1 cellular context compared by ENCODE assay signal in the genomic region with DNA sequence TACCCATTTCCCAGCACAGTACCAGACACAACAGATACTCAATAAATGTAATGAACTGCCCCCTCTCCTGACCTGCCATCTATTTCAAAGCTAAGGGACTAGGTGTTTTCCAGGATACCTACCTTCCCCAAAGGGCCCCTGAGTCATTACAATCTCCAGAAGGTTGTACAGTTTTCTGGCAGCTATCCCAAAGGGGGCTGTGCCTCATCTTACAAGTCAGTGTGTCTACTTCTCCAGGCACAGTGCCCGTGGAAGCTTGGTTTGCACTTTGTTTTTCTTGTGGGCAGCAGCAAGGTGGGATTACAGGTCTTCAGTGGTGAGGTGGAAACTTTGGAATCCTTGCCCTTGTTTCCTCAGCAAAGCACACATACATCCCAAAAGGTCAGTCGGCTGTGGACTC.
TF ChIP-seq lines count a peak whose summit lies in the region.

No MANE protein-coding gene starts in this region.

TF ChIP-seq in GM23338, 12 proteins besides CTCF, POLR2A, EP300 and RAD21 (continued from another document):
- TF ChIP-seq, protein P1, sequence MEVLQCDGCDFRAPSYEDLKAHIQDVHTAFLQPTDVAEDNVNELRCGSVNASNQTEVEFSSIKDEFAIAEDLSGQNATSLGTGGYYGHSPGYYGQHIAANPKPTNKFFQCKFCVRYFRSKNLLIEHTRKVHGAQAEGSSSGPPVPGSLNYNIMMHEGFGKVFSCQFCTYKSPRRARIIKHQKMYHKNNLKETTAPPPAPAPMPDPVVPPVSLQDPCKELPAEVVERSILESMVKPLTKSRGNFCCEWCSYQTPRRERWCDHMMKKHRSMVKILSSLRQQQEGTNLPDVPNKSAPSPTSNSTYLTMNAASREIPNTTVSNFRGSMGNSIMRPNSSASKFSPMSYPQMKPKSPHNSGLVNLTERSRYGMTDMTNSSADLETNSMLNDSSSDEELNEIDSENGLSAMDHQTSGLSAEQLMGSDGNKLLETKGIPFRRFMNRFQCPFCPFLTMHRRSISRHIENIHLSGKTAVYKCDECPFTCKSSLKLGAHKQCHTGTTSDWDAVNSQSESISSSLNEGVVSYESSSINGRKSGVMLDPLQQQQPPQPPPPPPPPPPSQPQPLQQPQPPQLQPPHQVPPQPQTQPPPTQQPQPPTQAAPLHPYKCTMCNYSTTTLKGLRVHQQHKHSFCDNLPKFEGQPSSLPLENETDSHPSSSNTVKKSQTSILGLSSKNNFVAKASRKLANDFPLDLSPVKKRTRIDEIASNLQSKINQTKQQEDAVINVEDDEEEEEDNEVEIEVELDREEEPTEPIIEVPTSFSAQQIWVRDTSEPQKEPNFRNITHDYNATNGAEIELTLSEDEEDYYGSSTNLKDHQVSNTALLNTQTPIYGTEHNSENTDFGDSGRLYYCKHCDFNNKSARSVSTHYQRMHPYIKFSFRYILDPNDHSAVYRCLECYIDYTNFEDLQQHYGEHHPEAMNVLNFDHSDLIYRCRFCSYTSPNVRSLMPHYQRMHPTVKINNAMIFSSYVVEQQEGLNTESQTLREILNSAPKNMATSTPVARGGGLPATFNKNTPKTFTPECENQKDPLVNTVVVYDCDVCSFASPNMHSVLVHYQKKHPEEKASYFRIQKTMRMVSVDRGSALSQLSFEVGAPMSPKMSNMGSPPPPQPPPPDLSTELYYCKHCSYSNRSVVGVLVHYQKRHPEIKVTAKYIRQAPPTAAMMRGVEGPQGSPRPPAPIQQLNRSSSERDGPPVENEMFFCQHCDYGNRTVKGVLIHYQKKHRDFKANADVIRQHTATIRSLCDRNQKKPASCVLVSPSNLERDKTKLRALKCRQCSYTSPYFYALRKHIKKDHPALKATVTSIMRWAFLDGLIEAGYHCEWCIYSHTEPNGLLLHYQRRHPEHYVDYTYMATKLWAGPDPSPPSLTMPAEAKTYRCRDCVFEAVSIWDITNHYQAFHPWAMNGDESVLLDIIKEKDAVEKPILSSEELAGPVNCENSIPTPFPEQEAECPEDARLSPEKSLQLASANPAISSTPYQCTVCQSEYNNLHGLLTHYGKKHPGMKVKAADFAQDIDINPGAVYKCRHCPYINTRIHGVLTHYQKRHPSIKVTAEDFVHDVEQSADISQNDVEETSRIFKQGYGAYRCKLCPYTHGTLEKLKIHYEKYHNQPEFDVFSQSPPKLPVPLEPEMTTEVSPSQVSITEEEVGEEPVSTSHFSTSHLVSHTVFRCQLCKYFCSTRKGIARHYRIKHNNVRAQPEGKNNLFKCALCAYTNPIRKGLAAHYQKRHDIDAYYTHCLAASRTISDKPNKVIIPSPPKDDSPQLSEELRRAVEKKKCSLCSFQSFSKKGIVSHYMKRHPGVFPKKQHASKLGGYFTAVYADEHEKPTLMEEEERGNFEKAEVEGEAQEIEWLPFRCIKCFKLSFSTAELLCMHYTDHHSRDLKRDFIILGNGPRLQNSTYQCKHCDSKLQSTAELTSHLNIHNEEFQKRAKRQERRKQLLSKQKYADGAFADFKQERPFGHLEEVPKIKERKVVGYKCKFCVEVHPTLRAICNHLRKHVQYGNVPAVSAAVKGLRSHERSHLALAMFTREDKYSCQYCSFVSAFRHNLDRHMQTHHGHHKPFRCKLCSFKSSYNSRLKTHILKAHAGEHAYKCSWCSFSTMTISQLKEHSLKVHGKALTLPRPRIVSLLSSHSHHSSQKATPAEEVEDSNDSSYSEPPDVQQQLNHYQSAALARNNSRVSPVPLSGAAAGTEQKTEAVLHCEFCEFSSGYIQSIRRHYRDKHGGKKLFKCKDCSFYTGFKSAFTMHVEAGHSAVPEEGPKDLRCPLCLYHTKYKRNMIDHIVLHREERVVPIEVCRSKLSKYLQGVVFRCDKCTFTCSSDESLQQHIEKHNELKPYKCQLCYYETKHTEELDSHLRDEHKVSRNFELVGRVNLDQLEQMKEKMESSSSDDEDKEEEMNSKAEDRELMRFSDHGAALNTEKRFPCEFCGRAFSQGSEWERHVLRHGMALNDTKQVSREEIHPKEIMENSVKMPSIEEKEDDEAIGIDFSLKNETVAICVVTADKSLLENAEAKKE (CRISPR knock-in tag; IDR thresholded peaks at IDR 0.05) = no peak
- TF ChIP-seq ZNF331 (CRISPR knock-in tag; IDR thresholded peaks at IDR 0.05; ENCODE audit: low read depth) = no peak
